Comparison of ENCODE assay signal across 8 cellular contexts in genomic region chr1:225809842-225810578, GRCh38. TPM values are rescaled to one million over a fixed set of nuclear protein-coding genes. Genes with fewer than 3 reads are reported as not detected.
DNase-seq lines count a peak whose midpoint lies in the region; ATAC-seq lines count a peak whose summit lies in the region.

EPHX1 (plus strand) TSS chr1:225810124; CDS start chr1:225828730, 18,606 bp downstream.

- peak within 1 kb of the TSS; percentile 79 to 92 (median 86) for H3K4me3 Mint-ChIP-seq in naive thymus-derived CD8-positive, alpha-beta T cell
- H3K4me3 Mint-ChIP-seq in stimulated activated naive B cell treated with anti-CD40 and anti-IgM and Interleukin-4, amounts not matched to agents 10 μg/mL and 1 μg/mL and 100 μg/mL, for 72 hours: peak within 1 kb of the TSS; percentile 87 to 90

- DNase-seq in DMS 273 (lab: John Stamatoyannopoulos, UW; ENCODE audit: unreplicated experiment): peak; percentile 96
- peak in 72 of 76 experiments; percentile 29 to 86 (median 73) for DNase-seq in HUDEP-2 (lab: John Stamatoyannopoulos, UW; ENCODE audit: unreplicated experiment in 76 of 76)
- DNase-seq in OCI-M1 (lab: John Stamatoyannopoulos, UW): peak; percentile 90
- DNase-seq in activated T-helper 1 cell treated with Interleukin-2 at 50 U/mL for 16 hours (ENCODE audit: low read depth): peak; percentile 44
- DNase-seq in fibroblast of gingiva (ENCODE audit: low read depth): peak; percentile 86
- DNase-seq in naive thymus-derived CD8-positive, alpha-beta T cell: peak; percentile 30 to 73 (median 56)
- DNase-seq in stimulated activated naive B cell treated with anti-CD40 and anti-IgM and Interleukin-4, amounts not matched to agents 10 μg/mL and 1 μg/mL and 100 μg/mL, for 72 hours: peak; percentile 44

- POLR2A ChIA-PET in naive thymus-derived CD8-positive, alpha-beta T cell (lab: Charles Lee): interaction anchor here (0.8 to 4.5 kb wide), 7 partner anchors 24 to 101 kb away, joined by 3 to 45 read pairs (median 4); partner anchors contain the start of genes SRP9 and TMEM63A

- no peaks in the 10 kb centered on the region for H3K36me3 Mint-ChIP-seq in naive thymus-derived CD8-positive, alpha-beta T cell
- H3K36me3 Mint-ChIP-seq in stimulated activated naive B cell treated with anti-CD40 and anti-IgM and Interleukin-4, amounts not matched to agents 10 μg/mL and 1 μg/mL and 100 μg/mL, for 72 hours: no peaks in the 10 kb centered on the region

- H3K4me1 Mint-ChIP-seq in naive thymus-derived CD8-positive, alpha-beta T cell: peaks cover 3 to 24% (median 11%) of the 10 kb centered on the region in 4 donors
- H3K4me1 Mint-ChIP-seq in stimulated activated naive B cell treated with anti-CD40 and anti-IgM and Interleukin-4, amounts not matched to agents 10 μg/mL and 1 μg/mL and 100 μg/mL, for 72 hours: peaks cover 5 to 16% of the 10 kb centered on the region in 2 donors

- H3K27ac Mint-ChIP-seq in naive thymus-derived CD8-positive, alpha-beta T cell: peak within 1 kb of the TSS in 9 of 10 donors; percentile 46 to 88 (median 71)
- H3K27ac Mint-ChIP-seq in stimulated activated naive B cell treated with anti-CD40 and anti-IgM and Interleukin-4, amounts not matched to agents 10 μg/mL and 1 μg/mL and 100 μg/mL, for 72 hours: peak within 1 kb of the TSS; percentile 62

- H3K27me3 Mint-ChIP-seq in naive thymus-derived CD8-positive, alpha-beta T cell: peaks cover 0 to 2% (median 0%) of the 10 kb centered on the region in 5 donors
- H3K27me3 Mint-ChIP-seq in stimulated activated naive B cell treated with anti-CD40 and anti-IgM and Interleukin-4, amounts not matched to agents 10 μg/mL and 1 μg/mL and 100 μg/mL, for 72 hours: peaks cover 17 to 21% of the 10 kb centered on the region in 2 donors

- peak; percentile 99 for ATAC-seq in GM21381 (IDR thresholded peaks at IDR 0.05; ENCODE audit: unreplicated experiment)
- peak; percentile 90 to 93 for ATAC-seq in naive thymus-derived CD8-positive, alpha-beta T cell
- ATAC-seq in stimulated activated naive B cell treated with anti-CD40 and anti-IgM and Interleukin-4, amounts not matched to agents 10 μg/mL and 1 μg/mL and 100 μg/mL, for 72 hours (replicated peaks): peak; percentile 92 to 95

- H3K9me3 Mint-ChIP-seq in naive thymus-derived CD8-positive, alpha-beta T cell: no peaks in the 10 kb centered on the region
- H3K9me3 Mint-ChIP-seq in stimulated activated naive B cell treated with anti-CD40 and anti-IgM and Interleukin-4, amounts not matched to agents 10 μg/mL and 1 μg/mL and 100 μg/mL, for 72 hours: no peaks in the 10 kb centered on the region

RNA-seq across cellular contexts. Expression of gene EPHX1, which starts in this region (rescaled TPM):
- 1 to 10 TPM; 5.4 to 5.9 TPM for total RNA-seq in naive thymus-derived CD8-positive, alpha-beta T cell
- 1 to 10 TPM; 1.6 to 2.8 (median 2.0) TPM for polyA plus RNA-seq in naive thymus-derived CD8-positive, alpha-beta T cell

Comparison
In these comparisons a context has a peak if more than half of its experiments do, and no peak if none do; other contexts are left out.
1. Peak in every context shown above with its lines: DNase-seq and ATAC-seq.
2. DNase-seq: peak in every context shown above with its lines; median percentile 96 in DMS 273; 90 in OCI-M1; 86 in fibroblast of gingiva; 73 in HUDEP-2; 56 in naive thymus-derived CD8-positive, alpha-beta T cell; 44 in activated T-helper 1 cell treated with Interleukin-2 at 50 U/mL for 16 hours; 44 in stimulated activated naive B cell treated with anti-CD40 and anti-IgM and Interleukin-4, amounts not matched to agents 10 μg/mL and 1 μg/mL and 100 μg/mL, for 72 hours.